Comparison of ENCODE assay signal across 17 cellular contexts in genomic region chr1:204108312-204109141, GRCh38. TPM values are rescaled to one million over a fixed set of nuclear protein-coding genes. Genes with fewer than 3 reads are reported as not detected.
DNase-seq lines count a peak whose midpoint lies in the region; ATAC-seq and TF ChIP-seq lines count a peak whose summit lies in the region.
"Had no signal": no experiment of that assay in that cellular context is flagged by ENCODE, and none has a peak within 500 bp of the region (broad histone marks: within the 10 kb centered on the region; RNA-seq: fewer than 3 reads in every experiment).

No MANE protein-coding gene starts in this region.

- TF ChIP-seq CTCF in A673 (conservative IDR thresholded peaks at IDR 0.05; ENCODE audit: low read depth, low read length) (no peak), lower lobe of right lung (IDR thresholded peaks at IDR 0.05) (no peak)

- no peaks in the 10 kb centered on the region for H3K9me3 Mint-ChIP-seq in activated naive CD8-positive, alpha-beta T cell treated with anti-CD3 and anti-CD28 coated beads for 36 hours
- H3K9me3 Mint-ChIP-seq: HFFc6 had no signal

- no peak for ATAC-seq in lower lobe of right lung
- no peak for ATAC-seq in T-helper 17 cell

- H3K4me1 Mint-ChIP-seq in T-helper 17 cell = peaks cover 14% of the 10 kb centered on the region
- peaks cover 8% of the 10 kb centered on the region for H3K4me1 Mint-ChIP-seq in activated naive CD8-positive, alpha-beta T cell treated with anti-CD3 and anti-CD28 coated beads for 36 hours

- CTCF ChIA-PET in A673 (lab: Charles Lee) = no interaction called here

- no peaks in the 10 kb centered on the region for H3K36me3 Mint-ChIP-seq in T-helper 17 cell (ENCODE audit: low read depth)
- H3K36me3 Mint-ChIP-seq in activated naive CD8-positive, alpha-beta T cell treated with anti-CD3 and anti-CD28 coated beads for 36 hours = no peaks in the 10 kb centered on the region

- DNase-seq in A673 (ENCODE audit: low spot score) (peak; percentile 64), NCI-H2029 (lab: John Stamatoyannopoulos, UW) (peak; percentile 58), lower lobe of right lung (no peak), H4 (ENCODE audit: low spot score) (no peak), NCI-H524 (lab: John Stamatoyannopoulos, UW) (no peak), T-helper 17 cell (no peak)
- no peak for DNase-seq in activated naive CD8-positive, alpha-beta T cell treated with anti-CD3 and anti-CD28 coated beads for 36 hours
- DNase-seq: activated CD4-positive, alpha-beta T cell treated with anti-CD3 and anti-CD28 coated beads, Interleukin-2, amount 50 U/mL, for 4 hours; activated naive CD4-positive, alpha-beta T cell treated with anti-CD3 and anti-CD28 coated beads, Interleukin-2, amount 50 U/mL, for 16 hours; effector CD4-positive, alpha-beta T cell; HFFc6; hippocampal formation; NCI-H1694 treated with DMSO at 0.1 percent for 48 hours; tibial artery had no signal

- H3K9me3 ChIP-seq in A673 (ENCODE audit: low read depth, low read length, poor library complexity, severe bottlenecking) = no peaks in the 10 kb centered on the region
- H3K9me3 ChIP-seq in lower lobe of right lung = no peaks in the 10 kb centered on the region
- no peaks in the 10 kb centered on the region for H3K9me3 ChIP-seq in T-helper 17 cell (ENCODE audit: control insufficient read depth, low read length, poor library complexity, severe bottlenecking)
- H3K9me3 ChIP-seq: tibial artery had no signal

- no TSS peak for BruUV-seq in A673 (replicated peaks; lab: Mats Ljungman, UMichigan)

- no peak overlapping the region for H3K4me3 Mint-ChIP-seq in T-helper 17 cell
- no peak overlapping the region for H3K4me3 Mint-ChIP-seq in activated naive CD8-positive, alpha-beta T cell treated with anti-CD3 and anti-CD28 coated beads for 36 hours
- H3K4me3 Mint-ChIP-seq: HFFc6 had no signal

- H3K36me3 ChIP-seq in A673 (ENCODE audit: insufficient read depth, low read length, poor library complexity, severe bottlenecking) = no peaks in the 10 kb centered on the region
- H3K36me3 ChIP-seq in lower lobe of right lung = no peaks in the 10 kb centered on the region

- POLR2A ChIA-PET in A673 (lab: Charles Lee; ENCODE audit: low non-redundant PET) = interaction anchor here (0.6 kb wide), 1 partner anchor 1141 kb away, joined by 5 read pairs; no protein-coding TSS in a partner anchor

- H3K27ac ChIP-seq in A673 (ENCODE audit: low read depth, low read length, poor library complexity, severe bottlenecking) (peak overlapping the region; percentile 32), cingulate gyrus (ENCODE audit: low read depth, low read length) (peak overlapping the region; percentile 25), lower lobe of right lung (peak overlapping the region; percentile 37)
- H3K27ac ChIP-seq: tibial artery had no signal

- H3K4me1 ChIP-seq in A673 (ENCODE audit: insufficient read depth, low read length, poor library complexity, severe bottlenecking) (peaks cover 28% of the 10 kb centered on the region), lower lobe of right lung (peaks cover 73% of the 10 kb centered on the region)

- peaks cover 5% of the 10 kb centered on the region for H3K27me3 Mint-ChIP-seq in T-helper 17 cell
- peaks cover 6% of the 10 kb centered on the region for H3K27me3 Mint-ChIP-seq in activated naive CD8-positive, alpha-beta T cell treated with anti-CD3 and anti-CD28 coated beads for 36 hours

- H3K4me3 ChIP-seq in A673 (ENCODE audit: low read depth, low read length, poor library complexity, severe bottlenecking) (no peak overlapping the region), lower lobe of right lung (no peak overlapping the region)
- H3K4me3 ChIP-seq: tibial artery had no signal

- H3K27me3 ChIP-seq in A673 (replicated peaks; ENCODE audit: insufficient read depth, low read depth, low read length, poor library complexity) (no peaks in the 10 kb centered on the region), lower lobe of right lung (ENCODE audit: low read depth) (no peaks in the 10 kb centered on the region)
- H3K27me3 ChIP-seq: tibial artery had no signal

- intact Hi-C loops in A673 (cut with micrococcal nuclease; ENCODE audit: unreplicated experiment) = no loop called here
- intact Hi-C loops in lower lobe of right lung (cut with DNase I) = no loop called here

- no peak overlapping the region for H3K27ac Mint-ChIP-seq in T-helper 17 cell
- no peak overlapping the region for H3K27ac Mint-ChIP-seq in activated naive CD8-positive, alpha-beta T cell treated with anti-CD3 and anti-CD28 coated beads for 36 hours
- H3K27ac Mint-ChIP-seq: HFFc6 had no signal

RNA-seq across cellular contexts. Expression of gene SOX13, which starts 35.6 kb away (rescaled TPM):
- total RNA-seq in A673 (2021) = 9.4 and 11.5 TPM in 2 replicates
- 57.8 TPM for total RNA-seq in lower lobe of right lung
- total RNA-seq in H4 (2014; rRNA removed; shearing (Covaris generic)) = 1.4 TPM in 2 replicates
- total RNA-seq in T-helper 17 cell = 1 to 10 TPM; 1.3 to 6.3 TPM
- total RNA-seq in activated naive CD8-positive, alpha-beta T cell treated with anti-CD3 and anti-CD28 coated beads for 36 hours = not detected

RNA-seq across cellular contexts. Expression of gene ETNK2, which starts 43.3 kb away (rescaled TPM):
- 7.3 and 8.3 TPM in 2 replicates for total RNA-seq in A673 (2021)
- total RNA-seq in lower lobe of right lung = 4.5 TPM
- 18.3 and 19.1 TPM in 2 replicates for total RNA-seq in H4 (2014; rRNA removed; shearing (Covaris generic))
- 10 to 100 TPM in 1 of 2 donors, 1 to 10 TPM in 1; 8.9 to 12.7 TPM for total RNA-seq in T-helper 17 cell
- 1 to 10 TPM; 1.5 to 1.7 TPM for total RNA-seq in activated naive CD8-positive, alpha-beta T cell treated with anti-CD3 and anti-CD28 coated beads for 36 hours

RNA-seq across cellular contexts. Expression of gene REN, which starts 57.6 kb away (rescaled TPM):
- total RNA-seq in A673 (2021) (not detected in 2 replicates), lower lobe of right lung (0.59 TPM), T-helper 17 cell (not detected)
- not detected in 2 replicates for total RNA-seq in H4 (2014; rRNA removed; shearing (Covaris generic))
- not detected for total RNA-seq in activated naive CD8-positive, alpha-beta T cell treated with anti-CD3 and anti-CD28 coated beads for 36 hours
- total RNA-seq: osteocyte, SK-MEL-5 had no signal

Comparison
In these comparisons a context has a peak if more than half of its experiments do, and no peak if none do; other contexts are left out.
1. DNase-seq: peak in A673 (single experiment) and NCI-H2029 (single experiment); none in lower lobe of right lung (single experiment), H4 (single experiment), NCI-H524 (0 of 2), T-helper 17 cell (0 of 3) and activated naive CD8-positive, alpha-beta T cell treated with anti-CD3 and anti-CD28 coated beads for 36 hours (single experiment).
2. Peak in every context shown above with its lines, with median percentiles within 50 percentile points of each other: H3K27ac ChIP-seq.